Comparison of ENCODE assay signal across 8 cellular contexts in the genomic region with DNA sequence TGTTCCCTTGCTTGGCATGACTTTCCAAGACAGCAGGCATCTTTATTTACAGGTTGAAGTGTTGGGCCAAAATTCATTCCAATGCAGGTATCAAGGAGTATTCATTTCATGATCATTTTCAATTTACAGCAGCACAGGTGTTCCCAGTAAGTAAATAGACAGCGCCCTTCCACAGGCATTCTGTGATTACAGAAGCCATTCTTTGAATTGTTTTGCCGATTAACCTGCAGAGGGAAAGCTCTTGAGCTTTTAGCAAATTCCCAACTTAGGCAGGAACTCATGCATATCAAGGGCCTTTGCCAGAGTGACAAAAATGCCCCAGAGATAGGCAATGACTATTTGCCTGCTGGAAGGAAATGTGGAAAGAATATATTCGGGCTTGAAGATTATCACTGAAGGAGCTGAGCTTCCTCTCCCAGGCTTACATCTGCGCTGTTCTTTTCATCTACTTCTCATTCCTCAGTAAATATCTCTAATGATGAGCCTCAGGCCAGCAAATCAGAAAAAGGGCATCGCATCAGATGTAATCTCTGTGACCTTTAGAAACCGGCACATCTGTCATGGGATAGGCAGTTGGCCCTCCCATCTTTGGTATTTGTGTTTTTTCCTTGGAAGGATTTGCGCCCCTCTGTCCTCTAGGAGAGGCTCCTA. TPM values are rescaled to one million over a fixed set of nuclear protein-coding genes. Genes with fewer than 3 reads are reported as not detected.
DNase-seq lines count a peak whose midpoint lies in the region; ATAC-seq and TF ChIP-seq lines count a peak whose summit lies in the region.

No MANE protein-coding gene starts in this region.

- H3K9me3 Mint-ChIP-seq in activated naive CD4-positive, alpha-beta T cell treated with anti-CD3 and anti-CD28 coated beads, Interleukin-2, amount 10 ng/mL, durations not matched to agents 7 days and 5 days: no peaks in the 10 kb centered on the region

- no peaks in the 10 kb centered on the region for H3K27me3 ChIP-seq in thyroid gland
- H3K27me3 ChIP-seq in adrenal gland: no peaks in the 10 kb centered on the region

- H3K9me3 ChIP-seq in thyroid gland (no peaks in the 10 kb centered on the region), adrenal gland (replicated peaks in 1 of 3) (no peaks in the 10 kb centered on the region)

- H3K4me1 ChIP-seq in thyroid gland: peaks cover 48 to 52% of the 10 kb centered on the region in 2 donors
- peaks cover 5 to 11% of the 10 kb centered on the region in 2 donors for H3K4me1 ChIP-seq in adrenal gland (replicated peaks in 1 of 2)

- H3K36me3 Mint-ChIP-seq in activated naive CD4-positive, alpha-beta T cell treated with anti-CD3 and anti-CD28 coated beads, Interleukin-2, amount 10 ng/mL, durations not matched to agents 7 days and 5 days: peaks cover 70% of the 10 kb centered on the region

- no peak for ATAC-seq in HG03457 (IDR thresholded peaks at IDR 0.05; ENCODE audit: unreplicated experiment)

- DNase-seq in activated naive CD4-positive, alpha-beta T cell treated with anti-CD3 and anti-CD28 coated beads, Interleukin-2, amount 10 ng/mL, durations not matched to agents 7 days and 5 days: no peak
- no peak for DNase-seq in activated naive CD4-positive, alpha-beta T cell treated with Interleukin-2 at 50 U/mL for 16 hours
- DNase-seq in iPS-NIHi11 (ENCODE audit: low spot score) (peak; percentile 13), thyroid gland (peak; percentile 58 to 64), ureter (ENCODE audit: low spot score) (no peak), adrenal gland (no peak)

- peak overlapping the region; percentile 94 for H3K4me3 Mint-ChIP-seq in activated naive CD4-positive, alpha-beta T cell treated with anti-CD3 and anti-CD28 coated beads, Interleukin-2, amount 10 ng/mL, durations not matched to agents 7 days and 5 days

- CTCF ChIA-PET in activated naive CD4-positive, alpha-beta T cell treated with anti-CD3 and anti-CD28 coated beads, Interleukin-2, amount 10 ng/mL, durations not matched to agents 7 days and 5 days (lab: Charles Lee): interaction anchor here (1.0 to 8.9 kb wide), 11 partner anchors 9 to 419 kb away, joined by 3 to 143 read pairs (median 5); no protein-coding TSS in a partner anchor

- H3K27ac Mint-ChIP-seq in activated naive CD4-positive, alpha-beta T cell treated with anti-CD3 and anti-CD28 coated beads, Interleukin-2, amount 10 ng/mL, durations not matched to agents 7 days and 5 days: peak overlapping the region; percentile 99

- WGBS in thyroid gland, 2 donors: 33 to 36% methylated on average over 7 of the region's 7 CpGs
- 40 to 48% (median 47%) methylated on average over 7 of the region's 7 CpGs for WGBS in adrenal gland, 4 donors

- intact Hi-C loops in thyroid gland (cut with DNase I) (no loop called here), adrenal gland (cut with DNase I) (loop anchor here in 1 of 2 donors (10.0 kb wide), 1 partner anchor 147 kb away; no protein-coding TSS in a partner anchor)

- H3K4me3 ChIP-seq in thyroid gland (replicated peaks in 1 of 3) (no peak overlapping the region), adrenal gland (peak overlapping the region in 1 of 4 donors; percentile 31)

- TF ChIP-seq CTCF in VCaP (conservative IDR thresholded peaks at IDR 0.05) (no peak), thyroid gland (IDR thresholded peaks at IDR 0.05) (no peak), adrenal gland (IDR thresholded peaks at IDR 0.05) (no peak)

- H3K27me3 Mint-ChIP-seq in activated naive CD4-positive, alpha-beta T cell treated with anti-CD3 and anti-CD28 coated beads, Interleukin-2, amount 10 ng/mL, durations not matched to agents 7 days and 5 days: no peaks in the 10 kb centered on the region

- TF ChIP-seq POLR2A in thyroid gland (IDR thresholded peaks at IDR 0.05) (no peak), adrenal gland (IDR thresholded peaks at IDR 0.05) (no peak)

- H3K27ac ChIP-seq in VCaP: peak overlapping the region; percentile 91
- H3K27ac ChIP-seq in thyroid gland: peak overlapping the region; percentile 77 to 83 (median 78)
- peak overlapping the region in 2 of 5 donors; percentile 44 to 59 for H3K27ac ChIP-seq in adrenal gland

- H3K4me1 Mint-ChIP-seq in activated naive CD4-positive, alpha-beta T cell treated with anti-CD3 and anti-CD28 coated beads, Interleukin-2, amount 10 ng/mL, durations not matched to agents 7 days and 5 days: peaks cover 85% of the 10 kb centered on the region

- H3K36me3 ChIP-seq in thyroid gland: no peaks in the 10 kb centered on the region
- H3K36me3 ChIP-seq in adrenal gland (replicated peaks in 1 of 2): no peaks in the 10 kb centered on the region

RNA-seq across cellular contexts. Expression of a gene that starts 6.7 kb away (rescaled TPM):
- total RNA-seq in thyroid gland (1 to 10 TPM; 1.8 to 3.6 (median 1.9) TPM), ureter (7.8 TPM), adrenal gland (1 to 10 TPM in 5 of 8 donors, under 1 TPM in 3; 0.55 to 4.9 (median 1.8) TPM)
- polyA plus RNA-seq in adrenal gland: 1 to 10 TPM in 1 of 3 donors, under 1 TPM in 2; 0.72 to 1.9 (median 0.74) TPM

Comparison
In these comparisons a context has a peak if more than half of its experiments do, and no peak if none do; other contexts are left out.
1. DNase-seq: peak in iPS-NIHi11 (single experiment) and thyroid gland (2 of 2); none in activated naive CD4-positive, alpha-beta T cell treated with anti-CD3 and anti-CD28 coated beads, Interleukin-2, amount 10 ng/mL, durations not matched to agents 7 days and 5 days (single experiment), activated naive CD4-positive, alpha-beta T cell treated with Interleukin-2 at 50 U/mL for 16 hours (single experiment), ureter (single experiment) and adrenal gland (0 of 7).